Comparison of ENCODE assay signal across 25 cellular contexts in the genomic region with DNA sequence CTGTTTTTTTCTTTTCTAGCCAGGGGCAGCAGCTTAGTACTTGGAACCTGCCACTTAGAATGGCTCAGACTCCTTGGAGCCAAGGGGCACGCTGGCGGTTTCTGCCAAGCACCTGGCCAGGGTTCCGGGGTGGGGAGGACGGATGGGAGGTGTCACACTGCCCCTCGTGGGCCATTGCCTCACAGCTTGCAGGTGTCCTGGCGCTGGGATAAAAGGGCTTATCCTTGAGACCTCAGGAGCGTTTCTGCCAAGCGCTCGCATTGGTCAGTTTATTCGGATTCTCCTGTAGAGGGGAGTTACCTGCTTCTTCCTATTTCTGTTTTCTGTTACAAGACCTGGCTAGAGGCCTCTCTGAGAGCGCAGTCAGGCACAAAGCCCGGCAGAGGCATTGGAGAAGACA.
DNase-seq lines count a peak whose midpoint lies in the region; ATAC-seq and TF ChIP-seq lines count a peak whose summit lies in the region.
"Had no signal": no experiment of that assay in that cellular context is flagged by ENCODE, and none has a peak within 500 bp of the region (broad histone marks: within the 10 kb centered on the region; RNA-seq: fewer than 3 reads in every experiment).

No MANE protein-coding gene starts in this region.

- no peaks in the 10 kb centered on the region for H3K27me3 Mint-ChIP-seq in H9 (ENCODE audit: low read depth)
- H3K27me3 Mint-ChIP-seq in WTC11 (ENCODE audit: low read depth), result no peaks in the 10 kb centered on the region; the same call in 1 of the 2 replicates
- H3K27me3 Mint-ChIP-seq: IgD-negative memory B cell had no signal

- H3K4me2 ChIP-seq in H9 (ENCODE audit: insufficient read depth, insufficient read length, low read length), result no peak overlapping the region

- H2AK5ac ChIP-seq in H9 (ENCODE audit: insufficient read length, low read length), result no peak overlapping the region

- no peaks in the 10 kb centered on the region for H3K23me2 ChIP-seq in H9 (ENCODE audit: insufficient read length, low read depth, low read length, poor library complexity, severe bottlenecking)

- no peak overlapping the region for H3K4me3 Mint-ChIP-seq in H9
- H3K4me3 Mint-ChIP-seq in WTC11, result no peak overlapping the region
- H3K4me3 Mint-ChIP-seq: CD14-positive monocyte had no signal

- H3K36me3 Mint-ChIP-seq in H9 (ENCODE audit: insufficient read depth in 1 of 3, low read depth in 3 of 3) (no peaks in the 10 kb centered on the region), WTC11 (no peaks in the 10 kb centered on the region)
- H3K36me3 Mint-ChIP-seq: CD14-positive monocyte had no signal

- no peaks in the 10 kb centered on the region for H3K27me3 ChIP-seq in H9 (ENCODE audit: insufficient read depth, low read length)
- no peaks in the 10 kb centered on the region for H3K27me3 ChIP-seq in left lung
- H3K27me3 ChIP-seq in spleen (replicated peaks in 1 of 7), result no peaks in the 10 kb centered on the region
- H3K27me3 ChIP-seq: cardiac muscle cell, dorsolateral prefrontal cortex had no signal

- H2BK120ac ChIP-seq in H9 (ENCODE audit: low read depth, low read length, poor library complexity, severe bottlenecking), result no peak overlapping the region

- no peak overlapping the region for H3K9ac ChIP-seq in H9 (ENCODE audit: extremely low read depth, insufficient read length, low read length)

- H3K27ac Mint-ChIP-seq in H9 (peak overlapping the region in 2 of 3 experiments; percentile 25 to 63; a peak in 1 of 7 replicates), WTC11 (peak overlapping the region; percentile 85; the same call in 1 of the 2 replicates)
- H3K27ac Mint-ChIP-seq: CD14-positive monocyte, IgD-negative memory B cell had no signal

- no peaks in the 10 kb centered on the region for H3K36me3 ChIP-seq in left lung
- H3K36me3 ChIP-seq in spleen, result no peaks in the 10 kb centered on the region
- H3K36me3 ChIP-seq: cardiac muscle cell, thoracic aorta had no signal

- H2BK5ac ChIP-seq in H9 (ENCODE audit: insufficient read length, low read length), result no peak overlapping the region

- no peak overlapping the region for H3K4ac ChIP-seq in H9 (ENCODE audit: low read depth, low read length)

- H4K8ac ChIP-seq in H9 (replicated peaks; ENCODE audit: insufficient read length, low read depth, low read length), result no peak overlapping the region

- intact Hi-C loops in left lung (cut with DNase I) (no loop called here), spleen (cut with DNase I; ENCODE audit: low total_unique reads) (no loop called here)

- H3K4me3 ChIP-seq in left lung (no peak overlapping the region), spleen (no peak overlapping the region)
- H3K4me3 ChIP-seq: cardiac muscle cell, dorsolateral prefrontal cortex, thoracic aorta had no signal

- no CpG with 5 or more reads among the region's 12 CpGs for WGBS in H9 (ENCODE audit: extremely low coverage, insufficient read length, low lambda C conversion rate)
- 76 to 92% (median 87%) methylated on average over 12 of the region's 12 CpGs for WGBS in spleen, 5 donors

- no peaks in the 10 kb centered on the region for H3K79me2 ChIP-seq in H9 (ENCODE audit: insufficient read depth, low read length)

- no peak for TF ChIP-seq POLR2A in spleen (IDR thresholded peaks at IDR 0.05)

- no peak overlapping the region for H3T11ph ChIP-seq in H9 (ENCODE audit: low read length)

- DNase-seq in H9 (no peak), WTC11 (ENCODE audit: low spot score) (no peak), left lung (peak in 1 of 2 donors; percentile 75), spleen (peak; percentile 70), SHP77 (lab: John Stamatoyannopoulos, UW) (no peak)
- DNase-seq in stimulated activated CD4-positive, alpha-beta T cell treated with anti-CD3 and anti-CD28 coated beads, Interleukin-4, amount 100 ng/mL, for 1 hour, result no peak
- DNase-seq in activated CD4-positive, CD25-positive, alpha-beta regulatory T cell (lab: John Stamatoyannopoulos, UW), result no peak
- DNase-seq: activated naive CD4-positive, alpha-beta T cell treated with anti-CD3 and anti-CD28 coated beads, Interleukin-2, amount 50 U/mL, for 16 hours; activated T-cell treated with anti-CD3 and anti-CD28 coated beads, Interleukin-2, amount 50 U/mL, for 1 hour; Calu3; dorsolateral prefrontal cortex; EL; HCEC 1CT; NCI-H2081; NCI-H510A treated with DMSO at 0.1 percent for 48 hours; NK-92 treated with Interleukin-12 subunit alpha and Interleukin-12 subunit beta, amount 100 ng/mL, for 24 hours; occipital lobe; retina; SIG-M5; stimulated activated CD4-positive, alpha-beta T cell treated with anti-CD3 and anti-CD28 coated beads, Interleukin-4, amount 100 ng/mL, for 24 hours; stimulated activated naive CD8-positive, alpha-beta T cell treated with anti-CD3 and anti-CD28 coated beads, Interleukin-15, Interleukin-2, amounts not matched to agents 100 U/mL and 50 U/mL, for 24 hours had no signal

- no peak overlapping the region for H4K5ac ChIP-seq in H9 (ENCODE audit: insufficient read length, low read depth, low read length)

- H2BK15ac ChIP-seq in H9 (ENCODE audit: low read depth, low read length), result no peak overlapping the region

- no peak overlapping the region for H3K18ac ChIP-seq in H9 (ENCODE audit: insufficient read length, low read depth, low read length)

- H2AFZ ChIP-seq in H9 (ENCODE audit: low read length), result no peak overlapping the region

- no peaks in the 10 kb centered on the region for H3K79me1 ChIP-seq in H9 (ENCODE audit: insufficient read depth, low read depth, low read length, poor library complexity, severe bottlenecking)

- no peak overlapping the region for H2BK12ac ChIP-seq in H9 (ENCODE audit: insufficient read length, low read depth, low read length)

- H3K14ac ChIP-seq in H9 (ENCODE audit: insufficient read depth, low read length), result no peak overlapping the region

- TF ChIP-seq CTCF in H9 (conservative IDR thresholded peaks at IDR 0.05) (0 out of 3 replicates have a peak, but pooled peaks have one; percentile 12), WTC11 (IDR thresholded peaks at IDR 0.05) (no peak), left lung (IDR thresholded peaks at IDR 0.05) (no peak), spleen (IDR thresholded peaks at IDR 0.05 in 8 of 11, conservative IDR thresholded peaks at IDR 0.05 in 3 of 11) (no peak)

- no peaks in the 10 kb centered on the region for H4K20me1 ChIP-seq in H9 (ENCODE audit: control insufficient read depth, insufficient read depth, insufficient read length)

- no peak overlapping the region for H2BK20ac ChIP-seq in H9 (ENCODE audit: low read depth, low read length, poor library complexity, severe bottlenecking)

- H3K4me1 Mint-ChIP-seq in H9 (peaks cover 19 to 43% of the 10 kb centered on the region in 2 experiments), WTC11 (peaks cover 27% of the 10 kb centered on the region)

- H3K27ac ChIP-seq in H9 (ENCODE audit: insufficient read length, low read depth, low read length) (no peak overlapping the region), left lung (no peak overlapping the region), spleen (no peak overlapping the region)
- H3K27ac ChIP-seq: cardiac muscle cell, thoracic aorta had no signal

- ATAC-seq in WTC11 (peak; percentile 59), left lung (peak; percentile 49)
- ATAC-seq: stimulated activated naive CD8-positive, alpha-beta T cell treated with anti-CD3 and anti-CD28 coated beads, Interleukin-15, Interleukin-2, amounts not matched to agents 100 U/mL and 50 U/mL, for 24 hours had no signal

- no peaks in the 10 kb centered on the region for H3K9me3 Mint-ChIP-seq in H9
- no peaks in the 10 kb centered on the region for H3K9me3 Mint-ChIP-seq in WTC11
- H3K9me3 Mint-ChIP-seq: IgD-negative memory B cell had no signal

- H3K4me1 ChIP-seq in H9 (ENCODE audit: insufficient read depth, low read length), result peaks cover 2% of the 10 kb centered on the region; the same call in 1 of the 2 replicates
- peaks cover 0 to 5% of the 10 kb centered on the region in 2 donors for H3K4me1 ChIP-seq in left lung
- peaks cover 14 to 38% (median 30%) of the 10 kb centered on the region in 6 donors for H3K4me1 ChIP-seq in spleen

- no peak overlapping the region for H4K91ac ChIP-seq in H9 (ENCODE audit: insufficient read length, low read depth, low read length)

- no peaks in the 10 kb centered on the region for H3K9me3 ChIP-seq in H9 (ENCODE audit: control insufficient read depth, low read depth, low read length)
- H3K9me3 ChIP-seq in left lung, result no peaks in the 10 kb centered on the region
- H3K9me3 ChIP-seq in spleen, result no peaks in the 10 kb centered on the region
- H3K9me3 ChIP-seq: thoracic aorta had no signal

- POLR2A ChIA-PET in WTC11 (lab: Charles Lee), result no interaction called here

- no peak overlapping the region for H3K56ac ChIP-seq in H9 (ENCODE audit: insufficient read length, low read depth, low read length)

- H3K23ac ChIP-seq in H9 (ENCODE audit: insufficient read length, low read depth, low read length), result no peak overlapping the region

- CTCF ChIA-PET in WTC11 (lab: Charles Lee), result interaction anchor here (0.6 to 2.1 kb wide), 5 partner anchors 18 to 248 kb away, joined by 3 to 8 read pairs (median 4); no protein-coding TSS in a partner anchor

TF ChIP-seq in WTC11, 78 proteins besides CTCF, POLR2A, EP300 and RAD21:
- TF ChIP-seq, protein P1, sequence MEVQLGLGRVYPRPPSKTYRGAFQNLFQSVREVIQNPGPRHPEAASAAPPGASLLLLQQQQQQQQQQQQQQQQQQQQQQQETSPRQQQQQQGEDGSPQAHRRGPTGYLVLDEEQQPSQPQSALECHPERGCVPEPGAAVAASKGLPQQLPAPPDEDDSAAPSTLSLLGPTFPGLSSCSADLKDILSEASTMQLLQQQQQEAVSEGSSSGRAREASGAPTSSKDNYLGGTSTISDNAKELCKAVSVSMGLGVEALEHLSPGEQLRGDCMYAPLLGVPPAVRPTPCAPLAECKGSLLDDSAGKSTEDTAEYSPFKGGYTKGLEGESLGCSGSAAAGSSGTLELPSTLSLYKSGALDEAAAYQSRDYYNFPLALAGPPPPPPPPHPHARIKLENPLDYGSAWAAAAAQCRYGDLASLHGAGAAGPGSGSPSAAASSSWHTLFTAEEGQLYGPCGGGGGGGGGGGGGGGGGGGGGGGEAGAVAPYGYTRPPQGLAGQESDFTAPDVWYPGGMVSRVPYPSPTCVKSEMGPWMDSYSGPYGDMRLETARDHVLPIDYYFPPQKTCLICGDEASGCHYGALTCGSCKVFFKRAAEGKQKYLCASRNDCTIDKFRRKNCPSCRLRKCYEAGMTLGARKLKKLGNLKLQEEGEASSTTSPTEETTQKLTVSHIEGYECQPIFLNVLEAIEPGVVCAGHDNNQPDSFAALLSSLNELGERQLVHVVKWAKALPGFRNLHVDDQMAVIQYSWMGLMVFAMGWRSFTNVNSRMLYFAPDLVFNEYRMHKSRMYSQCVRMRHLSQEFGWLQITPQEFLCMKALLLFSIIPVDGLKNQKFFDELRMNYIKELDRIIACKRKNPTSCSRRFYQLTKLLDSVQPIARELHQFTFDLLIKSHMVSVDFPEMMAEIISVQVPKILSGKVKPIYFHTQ (CRISPR knock-in tag; IDR thresholded peaks at IDR 0.05), result no peak
